Comparison of ENCODE assay signal across 8 cellular contexts in genomic region chr18:28240626-28241025, GRCh38.
DNase-seq lines count a peak whose midpoint lies in the region; ATAC-seq and TF ChIP-seq lines count a peak whose summit lies in the region.
"Not testable (repeated sequence)": the region's sequence is repeated elsewhere in the genome, so short reads cannot be mapped to it uniquely, and the experiment has no call there.

No MANE protein-coding gene starts in this region.

- not testable (repeated sequence) for ATAC-seq in activated T-helper 17 cell treated with anti-CD3 and anti-CD28 coated beads, Interleukin-2, amount 50 U/mL, for 72 hours (replicated peaks)

- H3K36me3 ChIP-seq in ES-I3 (ENCODE audit: insufficient read depth, low read length); HUES6 (ENCODE audit: control insufficient read depth, insufficient read depth, low read length); endodermal cell (ENCODE audit: control insufficient read depth, insufficient read depth, low read length); iPS-15b (ENCODE audit: control insufficient read depth, insufficient read depth, low read length): not testable (repeated sequence)

- peak; percentile 53 for DNase-seq in RPMI8226
- DNase-seq in endodermal cell: peak; percentile 77
- DNase-seq in neural crest cell (ENCODE audit: low read depth, low spot score): peak; percentile 2
- not testable (repeated sequence) for DNase-seq in type B pancreatic cell (ENCODE audit: extremely low spot score, unreplicated experiment)

- H3K27me3 ChIP-seq in HUES6 (ENCODE audit: control insufficient read depth, insufficient read depth, low read length); endodermal cell (ENCODE audit: control insufficient read depth, insufficient read depth, low read length, poor library complexity, severe bottlenecking); iPS-15b (ENCODE audit: control insufficient read depth, insufficient read depth, low read length): not testable (repeated sequence)

- not testable (repeated sequence) for H3K9me3 ChIP-seq in ES-I3 (ENCODE audit: control insufficient read depth, insufficient read depth, low read length); HUES6 (ENCODE audit: control insufficient read depth, insufficient read depth, low read depth, low read length); endodermal cell (ENCODE audit: control insufficient read depth, low read length); iPS-15b (ENCODE audit: control insufficient read depth, insufficient read depth, low read length)

- H3K4me1 ChIP-seq in ES-I3 (ENCODE audit: insufficient read depth, low read length); HUES6 (ENCODE audit: control insufficient read depth, insufficient read depth, low read length); endodermal cell (ENCODE audit: control insufficient read depth, insufficient read depth, low read length); iPS-15b (ENCODE audit: control insufficient read depth, insufficient read depth, low read length): not testable (repeated sequence)

- peak; percentile 12 for TF ChIP-seq CTCF in endodermal cell (conservative IDR thresholded peaks at IDR 0.05)
- TF ChIP-seq CTCF in neural crest cell (conservative IDR thresholded peaks at IDR 0.05); type B pancreatic cell (conservative IDR thresholded peaks at IDR 0.05): not testable (repeated sequence)

- H3K27ac ChIP-seq in HUES6 (ENCODE audit: low read depth, low read length): 0 out of 2 replicates have a peak overlapping the region, but pooled peaks have one; percentile 68
- H3K27ac ChIP-seq in endodermal cell (ENCODE audit: low read depth, low read length): not testable (repeated sequence)

- not testable (repeated sequence) for H3K9me3 Mint-ChIP-seq in activated T-helper 17 cell treated with anti-CD3 and anti-CD28 coated beads, Interleukin-2, amount 50 U/mL, for 72 hours; neural crest cell; type B pancreatic cell
- peaks cover 34% of the 10 kb centered on the region for H3K9me3 Mint-ChIP-seq in endodermal cell

- not testable (repeated sequence) for H3K27ac Mint-ChIP-seq in activated T-helper 17 cell treated with anti-CD3 and anti-CD28 coated beads, Interleukin-2, amount 50 U/mL, for 72 hours; neural crest cell (ENCODE audit: unreplicated experiment)
- H3K27ac Mint-ChIP-seq in endodermal cell (peak overlapping the region; percentile 97), type B pancreatic cell (peak overlapping the region; percentile 55)

- H3K9ac ChIP-seq in ES-I3 (ENCODE audit: low read depth, low read length) (peak overlapping the region; percentile 28), HUES6 (ENCODE audit: low read length) (peak overlapping the region; percentile 68), iPS-15b (ENCODE audit: low read depth, low read length) (peak overlapping the region; percentile 38)
- not testable (repeated sequence) for H3K9ac ChIP-seq in endodermal cell (ENCODE audit: extremely low read depth, low read length, poor library complexity, severe bottlenecking)

- not testable (repeated sequence) for H3K4me1 Mint-ChIP-seq in activated T-helper 17 cell treated with anti-CD3 and anti-CD28 coated beads, Interleukin-2, amount 50 U/mL, for 72 hours; endodermal cell; neural crest cell; type B pancreatic cell (ENCODE audit: unreplicated experiment)

- H3K4me3 ChIP-seq in HUES6 (ENCODE audit: low read depth, low read length) (peak overlapping the region; percentile 47), iPS-15b (ENCODE audit: low read depth, low read length) (peak overlapping the region; percentile 30)
- not testable (repeated sequence) for H3K4me3 ChIP-seq in endodermal cell (ENCODE audit: low read length)

- not testable (repeated sequence) for H3K27me3 Mint-ChIP-seq in activated T-helper 17 cell treated with anti-CD3 and anti-CD28 coated beads, Interleukin-2, amount 50 U/mL, for 72 hours; endodermal cell (ENCODE audit: insufficient read depth); neural crest cell (ENCODE audit: low read depth); type B pancreatic cell

- peak overlapping the region; percentile 42 for H3K4me3 Mint-ChIP-seq in activated T-helper 17 cell treated with anti-CD3 and anti-CD28 coated beads, Interleukin-2, amount 50 U/mL, for 72 hours
- H3K4me3 Mint-ChIP-seq in endodermal cell (peak overlapping the region; percentile 64), neural crest cell (peak overlapping the region; percentile 64), type B pancreatic cell (peak overlapping the region; percentile 82)

- 79 to 88% methylated on average over 8 to 14 of the region's 16 CpGs for WGBS in endodermal cell (ENCODE audit: insufficient coverage in 1 of 2, insufficient read length in 1 of 2), 2 experiments

- H3K36me3 Mint-ChIP-seq in activated T-helper 17 cell treated with anti-CD3 and anti-CD28 coated beads, Interleukin-2, amount 50 U/mL, for 72 hours (ENCODE audit: low read depth); endodermal cell (ENCODE audit: low read depth); neural crest cell (ENCODE audit: low read depth); type B pancreatic cell: not testable (repeated sequence)
